ENCODE assay signal across 9 cellular contexts in genomic region chr17:74981979-74982662, GRCh38. TPM values are rescaled to one million over a fixed set of nuclear protein-coding genes. Genes with fewer than 3 reads are reported as not detected.
DNase-seq lines count a peak whose midpoint lies in the region; ATAC-seq and TF ChIP-seq lines count a peak whose summit lies in the region.
"Had no signal": no experiment of that assay in that cellular context is flagged by ENCODE, and none has a peak within 500 bp of the region (broad histone marks: within the 10 kb centered on the region; RNA-seq: fewer than 3 reads in every experiment).

No MANE protein-coding gene starts in this region.

- H3K4me1 ChIP-seq in DND-41 (ENCODE audit: insufficient read depth, low read length) (peaks cover 23% of the 10 kb centered on the region), OCI-LY7 (ENCODE audit: insufficient read depth, low read length, poor library complexity, severe bottlenecking) (peaks cover 25% of the 10 kb centered on the region), fibroblast of lung (ENCODE audit: control insufficient read depth, extremely low read depth, insufficient read depth, low read length) (peaks cover 10% of the 10 kb centered on the region)
- peaks cover 18 to 20% of the 10 kb centered on the region in 2 donors for H3K4me1 ChIP-seq in naive thymus-derived CD4-positive, alpha-beta T cell (ENCODE audit: control insufficient read depth in 2 of 2, insufficient read depth in 2 of 2, low read length in 2 of 2)

- peak overlapping the region; percentile 40 for H3K9ac ChIP-seq in DND-41 (ENCODE audit: low read depth, low read length)
- peak overlapping the region; percentile 72 for H3K9ac ChIP-seq in fibroblast of lung (ENCODE audit: insufficient read depth, low read length)

- H3K4me1 Mint-ChIP-seq in activated T-helper 1 cell treated with anti-CD3 and anti-CD28 coated beads, Interleukin-12 subunit alpha, Interleukin-12 subunit beta, Interleukin-2, Interleukin-4 antibody, amounts not matched to agents 30 ng/mL and 10 ng/mL and 1 ng/mL, durations not matched to agents 14 hours and 24 hours and 36 hours (ENCODE audit: low read depth): peaks cover 17% of the 10 kb centered on the region
- H3K4me1 Mint-ChIP-seq in naive thymus-derived CD4-positive, alpha-beta T cell: peaks cover 3 to 27% (median 23%) of the 10 kb centered on the region in 7 donors
- H3K4me1 Mint-ChIP-seq in stimulated activated effector memory CD8-positive, alpha-beta T cell treated with anti-CD3 and anti-CD28 coated beads, Interleukin-12 subunit alpha, Interleukin-12 subunit beta, amount 100 ng/mL, for 72 hours: peaks cover 19% of the 10 kb centered on the region

- peak overlapping the region; percentile 74 for H3K27ac Mint-ChIP-seq in activated T-helper 1 cell treated with anti-CD3 and anti-CD28 coated beads, Interleukin-12 subunit alpha, Interleukin-12 subunit beta, Interleukin-2, Interleukin-4 antibody, amounts not matched to agents 30 ng/mL and 10 ng/mL and 1 ng/mL, durations not matched to agents 14 hours and 24 hours and 36 hours
- peak overlapping the region; percentile 64 to 96 (median 87) for H3K27ac Mint-ChIP-seq in naive thymus-derived CD4-positive, alpha-beta T cell
- H3K27ac Mint-ChIP-seq in stimulated activated effector memory CD8-positive, alpha-beta T cell treated with anti-CD3 and anti-CD28 coated beads, Interleukin-12 subunit alpha, Interleukin-12 subunit beta, amount 100 ng/mL, for 72 hours: peak overlapping the region; percentile 84

- peak overlapping the region; percentile 89 for H3K4me3 Mint-ChIP-seq in activated T-helper 1 cell treated with anti-CD3 and anti-CD28 coated beads, Interleukin-12 subunit alpha, Interleukin-12 subunit beta, Interleukin-2, Interleukin-4 antibody, amounts not matched to agents 30 ng/mL and 10 ng/mL and 1 ng/mL, durations not matched to agents 14 hours and 24 hours and 36 hours
- peak overlapping the region; percentile 85 to 95 (median 92) for H3K4me3 Mint-ChIP-seq in naive thymus-derived CD4-positive, alpha-beta T cell
- peak overlapping the region; percentile 83 for H3K4me3 Mint-ChIP-seq in stimulated activated effector memory CD8-positive, alpha-beta T cell treated with anti-CD3 and anti-CD28 coated beads, Interleukin-12 subunit alpha, Interleukin-12 subunit beta, amount 100 ng/mL, for 72 hours

- H3K9me3 ChIP-seq in DND-41 (ENCODE audit: insufficient read depth, low read length, severe bottlenecking) (no peaks in the 10 kb centered on the region), OCI-LY7 (ENCODE audit: low read length) (no peaks in the 10 kb centered on the region), fibroblast of lung (ENCODE audit: control insufficient read depth, insufficient read depth, low read depth, low read length) (no peaks in the 10 kb centered on the region)
- H3K9me3 ChIP-seq in naive thymus-derived CD4-positive, alpha-beta T cell (ENCODE audit: control insufficient read depth in 2 of 3, low read length in 3 of 3): no peaks in the 10 kb centered on the region

- H3K9me3 Mint-ChIP-seq in activated T-helper 1 cell treated with anti-CD3 and anti-CD28 coated beads, Interleukin-12 subunit alpha, Interleukin-12 subunit beta, Interleukin-2, Interleukin-4 antibody, amounts not matched to agents 30 ng/mL and 10 ng/mL and 1 ng/mL, durations not matched to agents 14 hours and 24 hours and 36 hours: no peaks in the 10 kb centered on the region
- no peaks in the 10 kb centered on the region for H3K9me3 Mint-ChIP-seq in naive thymus-derived CD4-positive, alpha-beta T cell
- no peaks in the 10 kb centered on the region for H3K9me3 Mint-ChIP-seq in stimulated activated effector memory CD8-positive, alpha-beta T cell treated with anti-CD3 and anti-CD28 coated beads, Interleukin-12 subunit alpha, Interleukin-12 subunit beta, amount 100 ng/mL, for 72 hours

- H3K36me3 Mint-ChIP-seq in activated T-helper 1 cell treated with anti-CD3 and anti-CD28 coated beads, Interleukin-12 subunit alpha, Interleukin-12 subunit beta, Interleukin-2, Interleukin-4 antibody, amounts not matched to agents 30 ng/mL and 10 ng/mL and 1 ng/mL, durations not matched to agents 14 hours and 24 hours and 36 hours (ENCODE audit: low read depth): no peaks in the 10 kb centered on the region
- no peaks in the 10 kb centered on the region for H3K36me3 Mint-ChIP-seq in naive thymus-derived CD4-positive, alpha-beta T cell
- H3K36me3 Mint-ChIP-seq in stimulated activated effector memory CD8-positive, alpha-beta T cell treated with anti-CD3 and anti-CD28 coated beads, Interleukin-12 subunit alpha, Interleukin-12 subunit beta, amount 100 ng/mL, for 72 hours: peaks cover 7% of the 10 kb centered on the region

- H3K9me2 ChIP-seq in OCI-LY7 (ENCODE audit: insufficient read depth, low read length): no peaks in the 10 kb centered on the region

- H4K20me1 ChIP-seq in DND-41 (ENCODE audit: insufficient read depth, low read length) (no peaks in the 10 kb centered on the region), OCI-LY7 (ENCODE audit: insufficient read depth, low read length) (no peaks in the 10 kb centered on the region), fibroblast of lung (ENCODE audit: control insufficient read depth, extremely low read depth, insufficient read depth, low read length) (no peaks in the 10 kb centered on the region)

- H3K27ac ChIP-seq in DND-41 (ENCODE audit: low read length) (peak overlapping the region; percentile 27; the same call in 1 of the 2 replicates), HL-60 (replicated peaks) (no peak overlapping the region), OCI-LY7 (ENCODE audit: low read depth, low read length, poor library complexity, severe bottlenecking) (no peak overlapping the region), fibroblast of lung (ENCODE audit: insufficient read depth, low read length) (peak overlapping the region; percentile 63)
- peak overlapping the region; percentile 65 for H3K27ac ChIP-seq in naive thymus-derived CD4-positive, alpha-beta T cell (ENCODE audit: low read depth, low read length)

- BruUV-seq in OCI-LY7 (replicated peaks; lab: Mats Ljungman, UMichigan): no TSS peak

- TF ChIP-seq CTCF in DND-41 (IDR thresholded peaks at IDR 0.05; ENCODE audit: borderline replicate concordance, extremely low read depth, low read length, poor library complexity, severe bottlenecking) (peak; percentile 17), HL-60 (IDR thresholded peaks at IDR 0.05; ENCODE audit: insufficient read depth, low read length) (no peak), OCI-LY7 (conservative IDR thresholded peaks at IDR 0.05; ENCODE audit: low read length) (peak; percentile 25; the same call in 1 of the 2 replicates), fibroblast of lung (conservative IDR thresholded peaks at IDR 0.05 in 1 of 2, IDR thresholded peaks at IDR 0.05 in 1 of 2; ENCODE audit: low read depth in 1 of 2, low read length in 2 of 2) (peak in 1 of 2 donors; percentile 6)

- peak; percentile 83 for DNase-seq in DND-41
- peak in 1 of 2 experiments; percentile 54 for DNase-seq in HL-60 (ENCODE audit: low read depth in 1 of 2, low spot score in 1 of 2)
- peak; percentile 87 for DNase-seq in OCI-LY7 (ENCODE audit: low spot score)
- DNase-seq in activated T-helper 1 cell treated with anti-CD3 and anti-CD28 coated beads, Interleukin-12 subunit alpha, Interleukin-12 subunit beta, Interleukin-2, Interleukin-4 antibody, amounts not matched to agents 30 ng/mL and 10 ng/mL and 1 ng/mL, durations not matched to agents 14 hours and 24 hours and 36 hours (ENCODE audit: low spot score): peak; percentile 79
- peak; percentile 42 to 50 for DNase-seq in fibroblast of lung (ENCODE audit: low read depth in 2 of 2)
- peak; percentile 67 to 85 (median 83) for DNase-seq in naive thymus-derived CD4-positive, alpha-beta T cell
- peak; percentile 60 to 86 for DNase-seq in stimulated activated effector memory CD8-positive, alpha-beta T cell treated with anti-CD3 and anti-CD28 coated beads, Interleukin-12 subunit alpha, Interleukin-12 subunit beta, amount 100 ng/mL, for 72 hours (ENCODE audit: low spot score in 2 of 2)

- H3K4me3 ChIP-seq in DND-41 (ENCODE audit: low read depth in 1 of 2, low read length in 2 of 2): peak overlapping the region; percentile 1 to 56; a peak in 3 of 4 replicates
- peak overlapping the region; percentile 37 for H3K4me3 ChIP-seq in HL-60 (replicated peaks; ENCODE audit: insufficient read depth, low read length)
- H3K4me3 ChIP-seq in OCI-LY7 (ENCODE audit: low read depth, low read length, poor library complexity, severe bottlenecking): peak overlapping the region; percentile 71
- H3K4me3 ChIP-seq in fibroblast of lung (replicated peaks in 1 of 4; ENCODE audit: control extremely low read depth in 1 of 4, insufficient read depth in 1 of 4, low read depth in 3 of 4, low read length in 4 of 4): peak overlapping the region; percentile 66 to 77 (median 72)
- peak overlapping the region; percentile 77 for H3K4me3 ChIP-seq in naive thymus-derived CD4-positive, alpha-beta T cell (ENCODE audit: low read length)

- no peaks in the 10 kb centered on the region for H3K36me3 ChIP-seq in DND-41 (ENCODE audit: insufficient read depth, low read length)
- H3K36me3 ChIP-seq in OCI-LY7 (ENCODE audit: insufficient read depth, low read length): no peaks in the 10 kb centered on the region
- H3K36me3 ChIP-seq in fibroblast of lung (ENCODE audit: control insufficient read depth, insufficient read depth, low read length): no peaks in the 10 kb centered on the region
- H3K36me3 ChIP-seq in naive thymus-derived CD4-positive, alpha-beta T cell (ENCODE audit: control insufficient read depth in 2 of 3, insufficient read depth in 3 of 3, low read length in 3 of 3): no peaks in the 10 kb centered on the region

- peak overlapping the region; percentile 70 for H2AFZ ChIP-seq in DND-41 (ENCODE audit: low read depth, low read length)
- peak overlapping the region; percentile 79 for H2AFZ ChIP-seq in OCI-LY7 (ENCODE audit: low read length)
- H2AFZ ChIP-seq in fibroblast of lung (ENCODE audit: low read length): peak overlapping the region; percentile 95

- POLR2A ChIA-PET in OCI-LY7 (lab: Charles Lee): no interaction called here
- POLR2A ChIA-PET in naive thymus-derived CD4-positive, alpha-beta T cell (lab: Charles Lee): interaction anchor here (0.6 to 1.5 kb wide), 7 partner anchors 10 to 86 kb away, joined by 3 to 9 read pairs (median 3); partner anchors contain the start of genes HID1 and MRPL58

- intact Hi-C loops in OCI-LY7 (cut with micrococcal nuclease; ENCODE audit: unreplicated experiment): no loop called here
- intact Hi-C loops in activated T-helper 1 cell treated with anti-CD3 and anti-CD28 coated beads, Interleukin-12 subunit alpha, Interleukin-12 subunit beta, Interleukin-2, Interleukin-4 antibody, amounts not matched to agents 30 ng/mL and 10 ng/mL and 1 ng/mL, durations not matched to agents 14 hours and 24 hours and 36 hours (cut with micrococcal nuclease): loop anchor here (1.0 to 10.0 kb wide), 3 partner anchors 10 to 423 kb away; partner anchors contain the start of genes GRB2, HID1 and SLC16A5
- intact Hi-C loops in naive thymus-derived CD4-positive, alpha-beta T cell (cut with micrococcal nuclease): loop anchor here in 1 of 2 donors (1.0 to 10.0 kb wide), 7 partner anchors 10 to 283 kb away; partner anchors contain the start of genes GGA3, HID1, KCTD2 and MRPL58

- ATAC-seq in DND-41 (ENCODE audit: insufficient read depth, low read depth) (peak; percentile 97), HG02884 (IDR thresholded peaks at IDR 0.05; ENCODE audit: unreplicated experiment) (no peak)
- ATAC-seq in naive thymus-derived CD4-positive, alpha-beta T cell: peak; percentile 97
- ATAC-seq in stimulated activated effector memory CD8-positive, alpha-beta T cell treated with anti-CD3 and anti-CD28 coated beads, Interleukin-12 subunit alpha, Interleukin-12 subunit beta, amount 100 ng/mL, for 72 hours: peak; percentile 97

- CTCF ChIA-PET in OCI-LY7 (lab: Charles Lee; ENCODE audit: unreplicated experiment): interaction anchor here (0.6 kb wide), 1 partner anchor 225 kb away, joined by 3 read pairs; no protein-coding TSS in a partner anchor
- CTCF ChIA-PET in naive thymus-derived CD4-positive, alpha-beta T cell (lab: Charles Lee): interaction anchor here (1.2 kb wide), 1 partner anchor 31 kb away, joined by 3 read pairs; no protein-coding TSS in a partner anchor

- peaks cover 5% of the 10 kb centered on the region for H3K27me3 ChIP-seq in DND-41 (ENCODE audit: insufficient read depth, low read length, poor library complexity)
- H3K27me3 ChIP-seq in HL-60 (ENCODE audit: insufficient read depth, poor library complexity, severe bottlenecking): peaks cover 2% of the 10 kb centered on the region
- H3K27me3 ChIP-seq in fibroblast of lung (ENCODE audit: control insufficient read depth, insufficient read depth, low read length): peaks cover 4% of the 10 kb centered on the region
- no peaks in the 10 kb centered on the region for H3K27me3 ChIP-seq in naive thymus-derived CD4-positive, alpha-beta T cell (ENCODE audit: control insufficient read depth in 2 of 2, insufficient read depth in 2 of 2, low read length in 2 of 2)

- H3K4me2 ChIP-seq in DND-41 (ENCODE audit: insufficient read depth, low read length): peak overlapping the region; percentile 70
- H3K4me2 ChIP-seq in OCI-LY7 (ENCODE audit: low read length): peak overlapping the region; percentile 78
- H3K4me2 ChIP-seq in fibroblast of lung (ENCODE audit: extremely low read depth, insufficient read depth, low read length): peak overlapping the region; percentile 99

- H3K27me3 Mint-ChIP-seq in activated T-helper 1 cell treated with anti-CD3 and anti-CD28 coated beads, Interleukin-12 subunit alpha, Interleukin-12 subunit beta, Interleukin-2, Interleukin-4 antibody, amounts not matched to agents 30 ng/mL and 10 ng/mL and 1 ng/mL, durations not matched to agents 14 hours and 24 hours and 36 hours (ENCODE audit: insufficient read depth): peaks cover 61% of the 10 kb centered on the region
- peaks cover 0 to 57% (median 0%) of the 10 kb centered on the region in 5 donors for H3K27me3 Mint-ChIP-seq in naive thymus-derived CD4-positive, alpha-beta T cell

- H3K79me2 ChIP-seq in DND-41 (ENCODE audit: insufficient read depth, low read length) (no peaks in the 10 kb centered on the region), OCI-LY7 (ENCODE audit: insufficient read depth, low read depth, low read length) (no peaks in the 10 kb centered on the region), fibroblast of lung (ENCODE audit: control insufficient read depth, insufficient read depth, low read length) (no peaks in the 10 kb centered on the region)

RNA-seq across cellular contexts. Expression of gene CDR2L, which starts 5.3 kb away (rescaled TPM):
- 0.10 and 0.79 TPM in 2 replicates for total RNA-seq in OCI-LY7 (2014; rRNA removed; shearing (Covaris generic))
- total RNA-seq in OCI-LY7 (2022) (0.49 and 0.74 TPM in 2 replicates), fibroblast of lung (6.7 and 12.2 TPM in 2 replicates)
- total RNA-seq in activated T-helper 1 cell treated with anti-CD3 and anti-CD28 coated beads, Interleukin-12 subunit alpha, Interleukin-12 subunit beta, Interleukin-2, Interleukin-4 antibody, amounts not matched to agents 30 ng/mL and 10 ng/mL and 1 ng/mL, durations not matched to agents 14 hours and 24 hours and 36 hours: 1.1 and 1.3 TPM in 2 replicates
- 8.5 and 9.7 TPM in 2 replicates for polyA plus RNA-seq in fibroblast of lung
- 15.6 and 18.4 TPM in 2 replicates for polyA plus RNA-seq in fibroblast of lung (2012)
- 16.5 and 17.2 TPM in 2 replicates for polyA minus RNA-seq in fibroblast of lung (ENCODE audit: low replicate concordance)
- under 1 TPM in 3 of 5 experiments, not detected in 2; 0.08 to 0.17 (median 0.16) TPM for total RNA-seq in naive thymus-derived CD4-positive, alpha-beta T cell
- polyA plus RNA-seq in naive thymus-derived CD4-positive, alpha-beta T cell: not detected

RNA-seq across cellular contexts. Expression of gene HID1, which starts 9.6 kb away (rescaled TPM):
- 0.35 and 0.85 TPM in 2 replicates for total RNA-seq in OCI-LY7 (2014; rRNA removed; shearing (Covaris generic))
- total RNA-seq in OCI-LY7 (2022) (8.5 and 9.9 TPM in 2 replicates), fibroblast of lung (under 0.01 and 0.17 TPM in 2 replicates)
- 0.29 and 0.31 TPM in 2 replicates for total RNA-seq in activated T-helper 1 cell treated with anti-CD3 and anti-CD28 coated beads, Interleukin-12 subunit alpha, Interleukin-12 subunit beta, Interleukin-2, Interleukin-4 antibody, amounts not matched to agents 30 ng/mL and 10 ng/mL and 1 ng/mL, durations not matched to agents 14 hours and 24 hours and 36 hours
- 0.23 and 0.27 TPM in 2 replicates for polyA plus RNA-seq in fibroblast of lung
- polyA plus RNA-seq in fibroblast of lung (2012): 0.12 and 0.28 TPM in 2 replicates
- polyA minus RNA-seq in fibroblast of lung (ENCODE audit: low replicate concordance): 1.7 TPM in 1 of 2 replicates, not detected in the other
- 10 to 100 TPM in 4 of 5 experiments, under 1 TPM in 1; 0.60 to 25.2 (median 14.8) TPM for total RNA-seq in naive thymus-derived CD4-positive, alpha-beta T cell
- polyA plus RNA-seq in naive thymus-derived CD4-positive, alpha-beta T cell: 1 to 10 TPM; 4.8 to 7.0 TPM

RNA-seq across cellular contexts. Expression of gene MRPL58, which starts 30.3 kb away (rescaled TPM):
- total RNA-seq in OCI-LY7 (2014; rRNA removed; shearing (Covaris generic)): 79.8 and 84.2 TPM in 2 replicates
- total RNA-seq in OCI-LY7 (2022): 70.7 and 75.3 TPM in 2 replicates
- total RNA-seq in activated T-helper 1 cell treated with anti-CD3 and anti-CD28 coated beads, Interleukin-12 subunit alpha, Interleukin-12 subunit beta, Interleukin-2, Interleukin-4 antibody, amounts not matched to agents 30 ng/mL and 10 ng/mL and 1 ng/mL, durations not matched to agents 14 hours and 24 hours and 36 hours: 77.8 and 78.1 TPM in 2 replicates
- 26.5 and 35.2 TPM in 2 replicates for total RNA-seq in fibroblast of lung
- 49.1 and 60.8 TPM in 2 replicates for polyA plus RNA-seq in fibroblast of lung
- 42.0 and 60.0 TPM in 2 replicates for polyA plus RNA-seq in fibroblast of lung (2012)
- polyA minus RNA-seq in fibroblast of lung (ENCODE audit: low replicate concordance): 7.4 and 11.2 TPM in 2 replicates
- 10 to 100 TPM; 11.7 to 46.1 (median 23.0) TPM for total RNA-seq in naive thymus-derived CD4-positive, alpha-beta T cell
- 10 to 100 TPM; 55.3 to 71.4 TPM for polyA plus RNA-seq in naive thymus-derived CD4-positive, alpha-beta T cell

RNA-seq across cellular contexts. Expression of gene OTOP3, which starts 46.4 kb away (rescaled TPM):
- total RNA-seq in OCI-LY7 (2014; rRNA removed; shearing (Covaris generic)): not detected in 2 replicates
- not detected in 2 replicates for total RNA-seq in OCI-LY7 (2022)
- total RNA-seq in activated T-helper 1 cell treated with anti-CD3 and anti-CD28 coated beads, Interleukin-12 subunit alpha, Interleukin-12 subunit beta, Interleukin-2, Interleukin-4 antibody, amounts not matched to agents 30 ng/mL and 10 ng/mL and 1 ng/mL, durations not matched to agents 14 hours and 24 hours and 36 hours: not detected in 2 replicates
- total RNA-seq in fibroblast of lung: not detected in 2 replicates
- polyA plus RNA-seq in fibroblast of lung: not detected in 2 replicates
- not detected in 2 replicates for polyA plus RNA-seq in fibroblast of lung (2012)
- not detected in 2 replicates for polyA minus RNA-seq in fibroblast of lung (ENCODE audit: low replicate concordance)
- total RNA-seq in naive thymus-derived CD4-positive, alpha-beta T cell: not detected
- polyA plus RNA-seq in naive thymus-derived CD4-positive, alpha-beta T cell: not detected
- total RNA-seq: glomerular endothelial cell had no signal

RNA-seq across cellular contexts. Expression of gene OTOP2, which starts 58.0 kb away (rescaled TPM):
- not detected in 2 replicates for total RNA-seq in OCI-LY7 (2014; rRNA removed; shearing (Covaris generic))
- total RNA-seq in OCI-LY7 (2022): not detected in 2 replicates
- total RNA-seq in activated T-helper 1 cell treated with anti-CD3 and anti-CD28 coated beads, Interleukin-12 subunit alpha, Interleukin-12 subunit beta, Interleukin-2, Interleukin-4 antibody, amounts not matched to agents 30 ng/mL and 10 ng/mL and 1 ng/mL, durations not matched to agents 14 hours and 24 hours and 36 hours: not detected in 2 replicates
- total RNA-seq in fibroblast of lung: not detected in 2 replicates
- polyA plus RNA-seq in fibroblast of lung: not detected in 2 replicates
- polyA plus RNA-seq in fibroblast of lung (2012): not detected in 2 replicates
- not detected in 2 replicates for polyA minus RNA-seq in fibroblast of lung (ENCODE audit: low replicate concordance)
- total RNA-seq in naive thymus-derived CD4-positive, alpha-beta T cell: not detected
- polyA plus RNA-seq in naive thymus-derived CD4-positive, alpha-beta T cell: not detected
- total RNA-seq: glomerular endothelial cell had no signal

Comparison
In these comparisons a context has a peak if more than half of its experiments do, and no peak if none do; other contexts are left out.
1. H3K27ac ChIP-seq: peak in DND-41 (single experiment), fibroblast of lung (single experiment) and naive thymus-derived CD4-positive, alpha-beta T cell (single experiment); none in HL-60 (single experiment) and OCI-LY7 (single experiment).
2. Peak in every context shown above with its lines, with median percentiles within 50 percentile points of each other: H2AFZ ChIP-seq, H3K4me2 ChIP-seq, H3K4me3 ChIP-seq, H3K27ac Mint-ChIP-seq and H3K4me3 Mint-ChIP-seq.